In genomic region chr18:6052449-6052913, GRCh38 we compare ENCODE assay signal across 20 cellular contexts.
A peak's percentile ranks its signal among the peaks of the same experiment; 100 is the strongest.
DNase-seq lines count a peak whose midpoint lies in the region; ATAC-seq, FAIRE-seq and TF ChIP-seq lines count a peak whose summit lies in the region.
"Had no signal": no experiment of that assay in that cellular context is flagged by ENCODE, and none has a peak within 500 bp of the region (broad histone marks: within the 10 kb centered on the region; RNA-seq: fewer than 3 reads in every experiment).

No MANE protein-coding gene starts in this region.

- no peak overlapping the region for H3K4me3 ChIP-seq in MG63
- H3K4me3 ChIP-seq in HepG2 (replicated peaks in 1 of 3; ENCODE audit: insufficient read depth in 1 of 3, low read depth in 2 of 3, low read length in 3 of 3), result no peak overlapping the region
- H3K4me3 ChIP-seq in spleen, result no peak overlapping the region

- FAIRE-seq in HepG2 (lab: Jason Lieb, UNC), result peak; percentile 61
- FAIRE-seq: A204.1, D721Med, HTR-8/SVneo had no signal

- in situ Hi-C loops in HepG2 (cut with HindIII; ENCODE audit: extremely low pct_ligation_motif_present, low pct_unique_long_range_greater_than_20kb), result no loop called here

- peak; percentile 13 for DNase-seq in MG63
- DNase-seq in fibroblast of gingiva (ENCODE audit: low read depth), result peak; percentile 13
- DNase-seq in HepG2 (ENCODE audit: low spot score), result peak; percentile 72
- no peak for DNase-seq in spleen
- DNase-seq in T-cell, result no peak
- DNase-seq: ACHN; BE2C; C1 segment of cervical spinal cord; Caco-2; CD4-positive, CD25-positive, alpha-beta regulatory T cell; DMS79 treated with DMSO at 0.1 percent for 48 hours; GF-D8; GOT3; H7; HFFc6 had no signal

- H3K4me1 ChIP-seq in HepG2 (ENCODE audit: insufficient read depth, low read length) (peaks cover 47% of the 10 kb centered on the region), spleen (no peaks in the 10 kb centered on the region)
- H3K4me1 ChIP-seq: BE2C, Caco-2 had no signal

- H3K27me3 Mint-ChIP-seq in T-cell, result no peaks in the 10 kb centered on the region
- H3K27me3 Mint-ChIP-seq: CD4-positive, CD25-positive, alpha-beta regulatory T cell had no signal

- H3K36me3 ChIP-seq in MG63, result no peaks in the 10 kb centered on the region
- H3K36me3 ChIP-seq in HepG2 (replicated peaks in 1 of 2; ENCODE audit: control insufficient read depth in 1 of 2, insufficient read depth in 2 of 2, low read length in 2 of 2), result no peaks in the 10 kb centered on the region
- no peaks in the 10 kb centered on the region for H3K36me3 ChIP-seq in spleen
- H3K36me3 ChIP-seq: BE2C had no signal

- no peak overlapping the region for H3K4me3 Mint-ChIP-seq in T-cell
- H3K4me3 Mint-ChIP-seq: CD4-positive, CD25-positive, alpha-beta regulatory T cell; HFFc6 had no signal

- H3K27me3 ChIP-seq in MG63, result no peaks in the 10 kb centered on the region
- H3K27me3 ChIP-seq in HepG2 (ENCODE audit: control insufficient read depth in 1 of 2, insufficient read depth in 2 of 2, low read length in 2 of 2), result no peaks in the 10 kb centered on the region; a peak in 1 of 5 replicates
- no peaks in the 10 kb centered on the region for H3K27me3 ChIP-seq in spleen (replicated peaks in 1 of 7)
- H3K27me3 ChIP-seq: BE2C had no signal

- intact Hi-C loops in HepG2 (cut with micrococcal nuclease; ENCODE audit: unreplicated experiment), result loop anchor here (1.0 to 10.0 kb wide), 2 partner anchors 82 to 158 kb away; partner anchors contain the start of gene TMEM200C
- intact Hi-C loops in spleen (cut with DNase I; ENCODE audit: low total_unique reads), result no loop called here

- H3K9ac ChIP-seq in HepG2 (ENCODE audit: insufficient read depth, low read depth, low read length), result no peak overlapping the region

- no peaks in the 10 kb centered on the region for H3K36me3 Mint-ChIP-seq in T-cell
- H3K36me3 Mint-ChIP-seq: CD4-positive, CD25-positive, alpha-beta regulatory T cell had no signal

- no peaks in the 10 kb centered on the region for H4K20me1 ChIP-seq in HepG2 (ENCODE audit: insufficient read depth, low read length)

- H3K9me3 Mint-ChIP-seq in T-cell, result peaks cover 0 to 14% (median 0%) of the 10 kb centered on the region in 3 donors

- no peaks in the 10 kb centered on the region for H3K79me2 ChIP-seq in HepG2 (ENCODE audit: insufficient read depth, low read length)

- no TSS peak for BruUV-seq in HepG2 (replicated peaks; lab: Mats Ljungman, UMichigan)

- WGBS in HepG2 (ENCODE audit: low lambda C conversion rate), result 42% methylated on average over 5 of the region's 5 CpGs
- WGBS in spleen, 5 donors, result 87 to 92% (median 89%) methylated on average over 5 of the region's 5 CpGs

- peak overlapping the region; percentile 57 for H3K27ac ChIP-seq in HepG2 (ENCODE audit: extremely low read length, insufficient read depth, low read length)
- no peak overlapping the region for H3K27ac ChIP-seq in spleen

- POLR2A ChIA-PET in HepG2 (lab: Yijun Ruan, JAX) (no interaction called here), T-cell (lab: Charles Lee) (no interaction called here)

- H3K9me3 ChIP-seq in MG63, result no peaks in the 10 kb centered on the region
- H3K9me3 ChIP-seq in HepG2 (ENCODE audit: low read length), result no peaks in the 10 kb centered on the region
- H3K9me3 ChIP-seq in spleen, result peaks cover 0 to 17% (median 11%) of the 10 kb centered on the region in 8 donors
- H3K9me3 ChIP-seq: BE2C, Caco-2 had no signal

- TF ChIP-seq POLR2A in HepG2 (IDR thresholded peaks at IDR 0.05; ENCODE audit: insufficient read depth in 1 of 2, low read depth in 2 of 2, low read length in 2 of 2) (no peak), spleen (IDR thresholded peaks at IDR 0.05) (no peak)

- no peak for TF ChIP-seq RAD21 in HepG2 (CRISPR knock-in tag; IDR thresholded peaks at IDR 0.05)

- peaks cover 0 to 5% (median 0%) of the 10 kb centered on the region in 3 donors for H3K4me1 Mint-ChIP-seq in T-cell
- H3K4me1 Mint-ChIP-seq: CD4-positive, CD25-positive, alpha-beta regulatory T cell had no signal

- ATAC-seq in HepG2, result peak; percentile 85
- no peak for ATAC-seq in T-cell (replicated peaks in 1 of 4)
- ATAC-seq in GM19455 (IDR thresholded peaks at IDR 0.05; ENCODE audit: unreplicated experiment), result no peak
- ATAC-seq: HCT116 had no signal

- TF ChIP-seq CTCF in HepG2 (CRISPR knock-in tag; IDR thresholded peaks at IDR 0.05), result no peak
- TF ChIP-seq CTCF in spleen (IDR thresholded peaks at IDR 0.05 in 8 of 11, conservative IDR thresholded peaks at IDR 0.05 in 3 of 11), result no peak

- no peak overlapping the region for H2AFZ ChIP-seq in HepG2 (ENCODE audit: low read length)

- peak overlapping the region; percentile 31 for H3K4me2 ChIP-seq in HepG2 (ENCODE audit: low read depth, low read length)

- TF ChIP-seq EP300 in HepG2 (IDR thresholded peaks at IDR 0.05; ENCODE audit: low read depth in 2 of 2, low read length in 2 of 2) (peak in 1 of 2 experiments; percentile 83; a peak in 2 of 4 replicates), HepG2 (CRISPR knock-in tag; IDR thresholded peaks at IDR 0.05; ENCODE audit: borderline replicate concordance) (no peak)

- CTCF ChIA-PET in HepG2 (lab: Yijun Ruan, JAX; ENCODE audit: low intra/inter-chr PET ratio, low total read pairs), result no interaction called here
- CTCF ChIA-PET in T-cell (lab: Charles Lee), result no interaction called here

- no peak overlapping the region for H3K27ac Mint-ChIP-seq in T-cell
- H3K27ac Mint-ChIP-seq: CD4-positive, CD25-positive, alpha-beta regulatory T cell; HFFc6 had no signal

TF ChIP-seq in HepG2, 621 proteins besides CTCF, POLR2A, EP300 and RAD21 (continues in another document):
- peak; percentile 82 for TF ChIP-seq FOXA3 (CRISPR knock-in tag; IDR thresholded peaks at IDR 0.05)
- TF ChIP-seq ZSCAN20 (CRISPR knock-in tag; IDR thresholded peaks at IDR 0.05; ENCODE audit: borderline replicate concordance), result no peak
- no peak for TF ChIP-seq MBNL3 (CRISPR knock-in tag; conservative IDR thresholded peaks at IDR 0.05)
- peak; percentile 78 for TF ChIP-seq ZMYM4 (CRISPR knock-in tag; IDR thresholded peaks at IDR 0.05)
- TF ChIP-seq ATF5 (CRISPR knock-in tag; IDR thresholded peaks at IDR 0.05; ENCODE audit: low read depth), result no peak
- TF ChIP-seq SIX4 (CRISPR knock-in tag; IDR thresholded peaks at IDR 0.05), result peak; percentile 46; the same call in 1 of the 2 replicates
- TF ChIP-seq STAG1 (CRISPR knock-in tag; IDR thresholded peaks at IDR 0.05), result 0 out of 2 replicates have a peak, but pooled peaks have one; percentile 14
- peak; percentile 83 for TF ChIP-seq CEBPB (IDR thresholded peaks at IDR 0.05; ENCODE audit: borderline replicate concordance, low read depth, low read length)
- peak; percentile 36; the same call in 1 of the 2 replicates for TF ChIP-seq HMG20A (CRISPR knock-in tag; IDR thresholded peaks at IDR 0.05; ENCODE audit: borderline replicate concordance)
- TF ChIP-seq HNF4G (IDR thresholded peaks at IDR 0.05; ENCODE audit: borderline replicate concordance, low read depth, low read length), result 0 out of 2 replicates have a peak, but pooled peaks have one; percentile 43
- no peak for TF ChIP-seq HNF4G (CRISPR knock-in tag; IDR thresholded peaks at IDR 0.05; ENCODE audit: borderline replicate concordance, low read depth)
- TF ChIP-seq FOXK1 (CRISPR knock-in tag; IDR thresholded peaks at IDR 0.05; ENCODE audit: borderline replicate concordance, low read depth), result 0 out of 2 replicates have a peak, but pooled peaks have one; percentile 25
- no peak for TF ChIP-seq SOX6 (IDR thresholded peaks at IDR 0.05)
- TF ChIP-seq SOX6 (CRISPR knock-in tag; IDR thresholded peaks at IDR 0.05), result peak; percentile 54
- TF ChIP-seq HNF4A (CRISPR knock-in tag; IDR thresholded peaks at IDR 0.05), result peak; percentile 83
- no peak for TF ChIP-seq FOXA1 (IDR thresholded peaks at IDR 0.05)
- TF ChIP-seq FOXA1 (CRISPR knock-in tag; IDR thresholded peaks at IDR 0.05), result peak; percentile 82
- TF ChIP-seq ZNF333 (CRISPR knock-in tag; IDR thresholded peaks at IDR 0.05; ENCODE audit: borderline replicate concordance), result no peak
- 0 out of 2 replicates have a peak, but pooled peaks have one; percentile 12 for TF ChIP-seq FOXP4 (CRISPR knock-in tag; IDR thresholded peaks at IDR 0.05)
- TF ChIP-seq KMT2A (CRISPR knock-in tag; IDR thresholded peaks at IDR 0.05), result no peak
- peak; percentile 94 for TF ChIP-seq NR2F2 (IDR thresholded peaks at IDR 0.05; ENCODE audit: borderline replicate concordance, low read depth)
- TF ChIP-seq ZNF20 (CRISPR knock-in tag; IDR thresholded peaks at IDR 0.05), result no peak

Comparison
In these comparisons a context has a peak if more than half of its experiments do, and no peak if none do; other contexts are left out.
1. DNase-seq: peak in MG63 (single experiment), fibroblast of gingiva (single experiment) and HepG2 (single experiment); none in spleen (single experiment) and T-cell (0 of 34).